ENCODE assay signal across 19 cellular contexts in genomic region chr16:47034455-47034854, GRCh38.
A peak's percentile ranks its signal among the peaks of the same experiment; 100 is the strongest.
DNase-seq lines count a peak whose midpoint lies in the region; ATAC-seq, FAIRE-seq and TF ChIP-seq lines count a peak whose summit lies in the region.
"Had no signal": no experiment of that assay in that cellular context is flagged by ENCODE, and none has a peak within 500 bp of the region (broad histone marks: within the 10 kb centered on the region; RNA-seq: fewer than 3 reads in every experiment).

No MANE protein-coding gene starts in this region.

- 93% methylated on average over 2 of the region's 2 CpGs for WGBS in GM12878 (ENCODE audit: insufficient coverage, insufficient replicate concordance, low lambda C conversion rate, missing lambda C conversion rate)
- WGBS in ovary, 3 donors = 81 to 91% (median 84%) methylated on average over 2 of the region's 2 CpGs
- no CpG with 5 or more reads among the region's 2 CpGs for WGBS in neuronal stem cell (ENCODE audit: extremely low coverage in 2 of 2, insufficient read length in 2 of 2, insufficient replicate concordance in 1 of 2), 2 donors

- no peaks in the 10 kb centered on the region for H3K36me3 ChIP-seq in BLaER1
- H3K36me3 ChIP-seq in DOHH2 (ENCODE audit: control insufficient read depth, low read length) = no peaks in the 10 kb centered on the region
- no peaks in the 10 kb centered on the region for H3K36me3 ChIP-seq in GM12878 (ENCODE audit: control insufficient read depth in 2 of 2, insufficient read depth in 2 of 2, low read length in 1 of 2)
- no peaks in the 10 kb centered on the region for H3K36me3 ChIP-seq in ovary
- H3K36me3 ChIP-seq in neuronal stem cell (replicated peaks in 1 of 2; ENCODE audit: control insufficient read depth in 2 of 2, insufficient read depth in 2 of 2, low read length in 2 of 2) = no peaks in the 10 kb centered on the region

- no peak overlapping the region for H3K23ac ChIP-seq in neuronal stem cell (ENCODE audit: low read depth, low read length, poor library complexity)

- FAIRE-seq in GM12878 (lab: Jason Lieb, UNC) = no peak
- FAIRE-seq: D721Med, GM18507 had no signal

- no peak overlapping the region for H2BK12ac ChIP-seq in neuronal stem cell (ENCODE audit: low read length)

- no peak overlapping the region for H3K14ac ChIP-seq in neuronal stem cell (ENCODE audit: low read length)

- no peaks in the 10 kb centered on the region for H3K9me2 ChIP-seq in DOHH2 (replicated peaks; ENCODE audit: control insufficient read depth, low read length)

- CTCF ChIA-PET in GM12878 (lab: Yijun Ruan, JAX) = interaction anchor here (0.6 to 2.5 kb wide), 8 partner anchors 10 to 840 kb away, joined by 3 to 13 read pairs (median 7); partner anchors contain the start of gene NETO2

- H4K8ac ChIP-seq in neuronal stem cell (ENCODE audit: low read depth, low read length) = no peak overlapping the region

- no peak overlapping the region for H3K18ac ChIP-seq in neuronal stem cell (ENCODE audit: low read length)

- H3K27ac ChIP-seq in BLaER1 (no peak overlapping the region), DOHH2 (ENCODE audit: low read depth, low read length) (no peak overlapping the region), GM12878 (ENCODE audit: control insufficient read depth, insufficient read depth) (no peak overlapping the region), ovary (peak overlapping the region; percentile 14 to 61), neuronal stem cell (replicated peaks; ENCODE audit: low read length) (no peak overlapping the region)
- H3K27ac ChIP-seq: C4-2B, GM23248 had no signal

- H3K9me3 ChIP-seq in BLaER1 (no peaks in the 10 kb centered on the region), DOHH2 (ENCODE audit: control insufficient read depth, insufficient read depth, low read length) (no peaks in the 10 kb centered on the region), GM12878 (replicated peaks; ENCODE audit: control insufficient read depth, insufficient read depth, low read length) (no peaks in the 10 kb centered on the region), ovary (no peaks in the 10 kb centered on the region), neuronal stem cell (replicated peaks in 1 of 2; ENCODE audit: control insufficient read depth in 2 of 2, insufficient read depth in 1 of 2, low read depth in 1 of 2, low read length in 2 of 2) (no peaks in the 10 kb centered on the region)

- intact Hi-C loops in GM12878 (cut with micrococcal nuclease; ENCODE audit: unreplicated experiment) = loop anchor here (10.0 kb wide), 1 partner anchor 1020 kb away; no protein-coding TSS in a partner anchor
- intact Hi-C loops in ovary (cut with DNase I) = loop anchor here in 2 of 4 donors (10.0 kb wide), 2 partner anchors 60 to 1120 kb away; partner anchors contain the start of genes ABCC12 (in 1 of the 2) and DNAJA2 (in 1 of the 2)

- no peak overlapping the region for H3K4ac ChIP-seq in neuronal stem cell (ENCODE audit: low read length)

- TF ChIP-seq CTCF in DOHH2 (IDR thresholded peaks at IDR 0.05; ENCODE audit: low read depth, low read length, poor library complexity, severe bottlenecking) (no peak), GM12878 (IDR thresholded peaks at IDR 0.05 in 2 of 3, conservative IDR thresholded peaks at IDR 0.05 in 1 of 3; ENCODE audit: control insufficient read depth in 2 of 3, extremely low read depth in 1 of 3, insufficient read depth in 1 of 3, low read depth in 3 of 3, low read length in 3 of 3) (no peak), ovary (IDR thresholded peaks at IDR 0.05) (no peak)

- no peak for ATAC-seq in GM12878

- H4K20me1 ChIP-seq in BLaER1 (no peaks in the 10 kb centered on the region), DOHH2 (ENCODE audit: control insufficient read depth, insufficient read depth, low read depth, low read length) (no peaks in the 10 kb centered on the region), GM12878 (ENCODE audit: control insufficient read depth, insufficient read depth) (no peaks in the 10 kb centered on the region)

- H3K4me3 ChIP-seq in BLaER1 (no peak overlapping the region), DOHH2 (ENCODE audit: low read length) (no peak overlapping the region), GM12878 (no peak overlapping the region), ovary (no peak overlapping the region), neuronal stem cell (ENCODE audit: low read length in 2 of 2) (no peak overlapping the region)
- H3K4me3 ChIP-seq: GM23248 had no signal

- TF ChIP-seq EP300 in GM12878 (IDR thresholded peaks at IDR 0.05; ENCODE audit: borderline replicate concordance in 1 of 2, control insufficient read depth in 1 of 2, low read depth in 2 of 2, low read length in 2 of 2) = no peak
- no peak for TF ChIP-seq EP300 in ovary (IDR thresholded peaks at IDR 0.05)

- peaks cover 28% of the 10 kb centered on the region for H3K4me1 ChIP-seq in BLaER1
- peaks cover 35% of the 10 kb centered on the region for H3K4me1 ChIP-seq in DOHH2 (ENCODE audit: control insufficient read depth, low read length)
- peaks cover 16% of the 10 kb centered on the region for H3K4me1 ChIP-seq in GM12878 (ENCODE audit: control insufficient read depth, insufficient read depth, low read length)
- H3K4me1 ChIP-seq in ovary (ENCODE audit: insufficient read depth) = peaks cover 7% of the 10 kb centered on the region
- H3K4me1 ChIP-seq in neuronal stem cell (ENCODE audit: control insufficient read depth in 2 of 2, insufficient read depth in 1 of 2, low read depth in 1 of 2, low read length in 2 of 2) = peaks cover 4 to 12% of the 10 kb centered on the region in 2 donors

- no peak overlapping the region for H2BK5ac ChIP-seq in neuronal stem cell (ENCODE audit: low read length)

- in situ Hi-C loops in GM12878 (cut with MboI) = no loop called here

- DNase-seq in GM12878 (ENCODE audit: low read depth, low spot score) (no peak), ovary (no peak), cortex of kidney (lab: John Stamatoyannopoulos, UW) (no peak), DMS 273 treated with DMSO at 0.1 percent for 48 hours (lab: John Stamatoyannopoulos, UW) (no peak), NCI-H1105 (lab: John Stamatoyannopoulos, UW) (no peak), neuronal stem cell (ENCODE audit: low spot score) (no peak)
- DNase-seq: ACHN; CD4-positive, alpha-beta memory T cell; COR-L47; DND-41; GF-D8; GM23248; H7; IMR-90 had no signal

- RAD21 ChIA-PET in GM12878 (lab: Charles Lee; ENCODE audit: unreplicated experiment) = interaction anchor here (0.7 to 2.6 kb wide), 4 partner anchors 16 to 181 kb away, joined by 3 to 10 read pairs (median 7); no protein-coding TSS in a partner anchor

- H3K27me3 ChIP-seq in BLaER1 (0 out of 2 replicates have a peak, but pooled peaks cover 4% of the 10 kb centered on the region), DOHH2 (ENCODE audit: control insufficient read depth, low read length) (no peaks in the 10 kb centered on the region), GM12878 (replicated peaks in 1 of 2; ENCODE audit: control insufficient read depth in 2 of 2, insufficient read depth in 2 of 2, low read length in 1 of 2) (no peaks in the 10 kb centered on the region), ovary (no peaks in the 10 kb centered on the region), neuronal stem cell (ENCODE audit: control insufficient read depth in 3 of 3, insufficient read depth in 3 of 3, low read depth in 1 of 3, low read length in 3 of 3) (peaks cover 0 to 8% (median 0%) of the 10 kb centered on the region in 3 experiments)

- no peaks in the 10 kb centered on the region for H3K79me1 ChIP-seq in neuronal stem cell (ENCODE audit: low read depth, low read length)

- H3K79me2 ChIP-seq in DOHH2 (ENCODE audit: control insufficient read depth, low read length) (no peaks in the 10 kb centered on the region), GM12878 (ENCODE audit: control insufficient read depth, insufficient read depth, low read length) (no peaks in the 10 kb centered on the region)

- no TSS peak for BruUV-seq in GM12878 (replicated peaks; lab: Mats Ljungman, UMichigan)

- no peak overlapping the region for H3K9ac ChIP-seq in BLaER1
- H3K9ac ChIP-seq in GM12878 (ENCODE audit: control insufficient read depth, insufficient read depth, low read length) = no peak overlapping the region
- no peak overlapping the region for H3K9ac ChIP-seq in neuronal stem cell (ENCODE audit: low read depth, low read length, poor library complexity)
- H3K9ac ChIP-seq: GM23248 had no signal

- H2AK5ac ChIP-seq in neuronal stem cell (ENCODE audit: low read depth, low read length) = no peak overlapping the region

- no peak overlapping the region for H4K91ac ChIP-seq in neuronal stem cell (ENCODE audit: low read depth, low read length, poor library complexity)

- TF ChIP-seq RAD21 in GM12878 (IDR thresholded peaks at IDR 0.05; ENCODE audit: insufficient read depth, low read depth, low read length) = no peak

- H3F3A ChIP-seq in DOHH2 (ENCODE audit: control insufficient read depth, insufficient read depth) = no peaks in the 10 kb centered on the region

- POLR2A ChIA-PET in GM12878 (lab: Charles Lee) = interaction anchor here (0.6 kb wide), 2 partner anchors 175 to 357 kb away, joined by 3 to 7 read pairs; no protein-coding TSS in a partner anchor

- SMC1A ChIA-PET in GM12878 (lab: Charles Lee; ENCODE audit: uncharacterized antibody, unreplicated experiment) = interaction anchor here (0.8 to 2.3 kb wide), 11 partner anchors 9 to 552 kb away, joined by 3 to 10 read pairs (median 3); partner anchors contain the start of gene NETO2

- no peak for TF ChIP-seq POLR2A in GM12878 (IDR thresholded peaks at IDR 0.05; ENCODE audit: low read depth, low read length)
- TF ChIP-seq POLR2A in ovary (IDR thresholded peaks at IDR 0.05) = no peak

- H2AFZ ChIP-seq in GM12878 (ENCODE audit: control insufficient read depth, low read depth, low read length) = peak overlapping the region; percentile 21; the same call in 1 of the 2 replicates
- no peak overlapping the region for H2AFZ ChIP-seq in neuronal stem cell (ENCODE audit: low read length)
- H2AFZ ChIP-seq: GM23248 had no signal

- H2BK120ac ChIP-seq in neuronal stem cell (ENCODE audit: low read depth, low read length) = no peak overlapping the region

- H3K4me2 ChIP-seq in BLaER1 (peak overlapping the region; percentile 52; the same call in 1 of the 2 replicates), DOHH2 (ENCODE audit: low read length) (0 out of 2 replicates have a peak overlapping the region, but pooled peaks have one; percentile 14), GM12878 (ENCODE audit: control insufficient read depth, insufficient read depth) (no peak overlapping the region), neuronal stem cell (ENCODE audit: insufficient read depth, low read length, poor library complexity, severe bottlenecking) (no peak overlapping the region)

- H2BK15ac ChIP-seq in neuronal stem cell (ENCODE audit: low read length) = no peak overlapping the region

TF ChIP-seq in GM12878, 131 proteins besides CTCF, POLR2A, EP300 and RAD21 (continues in another document):
- TF ChIP-seq TARDBP (IDR thresholded peaks at IDR 0.05; ENCODE audit: borderline replicate concordance) = no peak
- TF ChIP-seq CHD2 (IDR thresholded peaks at IDR 0.05; ENCODE audit: borderline replicate concordance, low read depth, low read length) = no peak
- no peak for TF ChIP-seq KLF5 (IDR thresholded peaks at IDR 0.05; ENCODE audit: partially characterized antibody)
- TF ChIP-seq RCOR1 (conservative IDR thresholded peaks at IDR 0.05; ENCODE audit: low read depth, low read length) = no peak
- no peak for TF ChIP-seq HDAC6 (IDR thresholded peaks at IDR 0.05; ENCODE audit: unreplicated experiment)

Comparison
In these comparisons a context has a peak if more than half of its experiments do, and no peak if none do; other contexts are left out.
1. H3K27ac ChIP-seq: peak in ovary (2 of 2); none in BLaER1 (single experiment), DOHH2 (single experiment), GM12878 (single experiment) and neuronal stem cell (single experiment).
2. H3K4me2 ChIP-seq: peak in BLaER1 (single experiment) and DOHH2 (single experiment); none in GM12878 (single experiment) and neuronal stem cell (single experiment).